Comparison of ENCODE assay signal across 8 cellular contexts in genomic region chr2:44291281-44292248, GRCh38. TPM values are rescaled to one million over a fixed set of nuclear protein-coding genes. Genes with fewer than 3 reads are reported as not detected.
A peak's percentile ranks its signal among the peaks of the same experiment; 100 is the strongest.
DNase-seq lines count a peak whose midpoint lies in the region; ATAC-seq, FAIRE-seq and TF ChIP-seq lines count a peak whose summit lies in the region.

No MANE protein-coding gene starts in this region.

- ATAC-seq in GM18519 (IDR thresholded peaks at IDR 0.05; ENCODE audit: low FRiP score, unreplicated experiment) = no peak

- DNase-seq in 8988T (peak; percentile 29), GM10248 (ENCODE audit: extremely low spot score) (no peak), NCI-H69 (lab: John Stamatoyannopoulos, UW) (peak; percentile 58), coronary artery (ENCODE audit: low spot score) (no peak), lung microvascular endothelial cell (ENCODE audit: low read depth in 2 of 2) (peak; percentile 44 to 58), NCI-H774 (lab: John Stamatoyannopoulos, UW) (no peak), GM12891 (ENCODE audit: insufficient read length, low spot score) (no peak)

- peak overlapping the region; percentile 29 for H3K4me3 ChIP-seq in coronary artery

- no peak for TF ChIP-seq POLR2A in GM12891 (IDR thresholded peaks at IDR 0.05; ENCODE audit: low read depth, low read length)

- POLR2A ChIA-PET in GM10248 (lab: Yijun Ruan, JAX) = no interaction called here

- CTCF ChIA-PET in GM10248 (lab: Yijun Ruan, JAX) = interaction anchor here (0.9 to 4.5 kb wide), 5 partner anchors 37 to 248 kb away, joined by 3 to 16 read pairs (median 3); partner anchors contain the start of gene CAMKMT

- H3K27ac ChIP-seq in coronary artery = peak overlapping the region; percentile 27 to 36

- peak; percentile 33 for TF ChIP-seq CTCF in GM10248 (IDR thresholded peaks at IDR 0.05; ENCODE audit: control extremely low read depth, extremely low read depth, low read depth, missing control alignments)
- TF ChIP-seq CTCF in coronary artery (IDR thresholded peaks at IDR 0.05) = peak; percentile 42

- no peak for FAIRE-seq in GM12891 (lab: Jason Lieb, UNC)

TF ChIP-seq in GM12891, 5 proteins besides CTCF, POLR2A, EP300 and RAD21:
- no peak for TF ChIP-seq POU2F2 (IDR thresholded peaks at IDR 0.05; ENCODE audit: low read depth, low read length)
- no peak for TF ChIP-seq PAX5 (IDR thresholded peaks at IDR 0.05; ENCODE audit: insufficient read depth, low read length, severe bottlenecking)
- TF ChIP-seq TAF1 (IDR thresholded peaks at IDR 0.05; ENCODE audit: low read depth, low read length) = no peak
- no peak for TF ChIP-seq POLR2AphosphoS5 (IDR thresholded peaks at IDR 0.05; ENCODE audit: low read depth, low read length)
- no peak for TF ChIP-seq SPI1 (IDR thresholded peaks at IDR 0.05; ENCODE audit: low read depth, low read length)
TF ChIP-seq in GM12891: peak in this region for 0.

RNA-seq across cellular contexts. Expression of gene SLC3A1, which starts 16.3 kb away (rescaled TPM):
- not detected in 2 replicates for total RNA-seq in lung microvascular endothelial cell
- polyA plus RNA-seq in GM12891 (2012; ENCODE audit: low read depth, missing spikeins) = 0.24 TPM

Comparison
In these comparisons a context has a peak if more than half of its experiments do, and no peak if none do; other contexts are left out.
1. DNase-seq: peak in 8988T (single experiment), NCI-H69 (single experiment) and lung microvascular endothelial cell (2 of 2); none in GM10248 (single experiment), coronary artery (single experiment), NCI-H774 (single experiment) and GM12891 (single experiment).